19 cellular contexts compared by ENCODE assay signal in the genomic region with DNA sequence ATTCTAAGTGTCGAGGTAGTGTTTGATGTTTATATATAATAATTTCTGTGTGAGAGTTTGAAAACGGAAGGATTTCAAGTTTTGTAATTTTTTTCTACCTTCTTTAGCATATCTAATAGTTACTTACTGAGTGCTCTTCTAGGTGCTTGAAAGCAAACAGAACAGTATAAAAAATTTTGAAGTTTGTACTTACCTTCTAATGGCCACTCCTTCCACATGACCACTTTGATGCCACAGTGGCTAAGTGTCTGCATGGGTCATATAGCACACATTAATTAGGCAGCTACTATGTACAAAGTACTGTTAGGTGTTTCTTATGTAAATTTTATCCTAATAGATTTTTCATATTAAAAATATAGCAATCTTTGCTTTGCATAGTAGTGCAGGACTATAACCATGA.
"Had no signal": no experiment of that assay in that cellular context is flagged by ENCODE, and none has a peak within 500 bp of the region (broad histone marks: within the 10 kb centered on the region; RNA-seq: fewer than 3 reads in every experiment).

No MANE protein-coding gene starts in this region.

- H3K4me3 Mint-ChIP-seq: nephron, neural progenitor cell had no signal

- H3K27me3 ChIP-seq: neural progenitor cell, right lobe of liver, suprapubic skin, transverse colon, vagina had no signal

- H3K9me3 Mint-ChIP-seq: effector memory CD8-positive, alpha-beta T cell; naive thymus-derived CD4-positive, alpha-beta T cell; nephron; neural progenitor cell had no signal

- DNase-seq: cortex of kidney; effector memory CD8-positive, alpha-beta T cell; erythroblast; mammary epithelial cell; midbrain; naive thymus-derived CD4-positive, alpha-beta T cell; right lobe of liver; small intestine; stimulated activated CD4-positive, alpha-beta T cell treated with anti-CD3 and anti-CD28 coated beads, Interleukin-15, amount 100 ng/mL, for 24 hours; stimulated activated CD4-positive, alpha-beta T cell treated with anti-CD3 and anti-CD28 coated beads, Interleukin-2, amount 100 ng/mL, for 48 hours; stimulated activated CD8-positive, alpha-beta memory T cell treated with anti-CD3 and anti-CD28 coated beads, Interleukin-4, amount 100 ng/mL, for 48 hours; stimulated activated naive CD4-positive, alpha-beta T cell treated with Interleukin-2 at 50 U/mL for 16 hours; transverse colon had no signal

- H3K27ac Mint-ChIP-seq: neural progenitor cell had no signal

- H3K9me3 ChIP-seq: right lobe of liver, suprapubic skin, transverse colon, vagina had no signal

- H3K27me3 Mint-ChIP-seq: effector memory CD8-positive, alpha-beta T cell; naive thymus-derived CD4-positive, alpha-beta T cell; progenitor cell of endocrine pancreas had no signal

- H3K4me3 ChIP-seq: neural progenitor cell, right lobe of liver, suprapubic skin, transverse colon, vagina had no signal

- H3K27ac ChIP-seq: neural progenitor cell, parathyroid adenoma, right lobe of liver, suprapubic skin, transverse colon, vagina had no signal

- H3K4me1 ChIP-seq: vagina had no signal
